In the genomic region with DNA sequence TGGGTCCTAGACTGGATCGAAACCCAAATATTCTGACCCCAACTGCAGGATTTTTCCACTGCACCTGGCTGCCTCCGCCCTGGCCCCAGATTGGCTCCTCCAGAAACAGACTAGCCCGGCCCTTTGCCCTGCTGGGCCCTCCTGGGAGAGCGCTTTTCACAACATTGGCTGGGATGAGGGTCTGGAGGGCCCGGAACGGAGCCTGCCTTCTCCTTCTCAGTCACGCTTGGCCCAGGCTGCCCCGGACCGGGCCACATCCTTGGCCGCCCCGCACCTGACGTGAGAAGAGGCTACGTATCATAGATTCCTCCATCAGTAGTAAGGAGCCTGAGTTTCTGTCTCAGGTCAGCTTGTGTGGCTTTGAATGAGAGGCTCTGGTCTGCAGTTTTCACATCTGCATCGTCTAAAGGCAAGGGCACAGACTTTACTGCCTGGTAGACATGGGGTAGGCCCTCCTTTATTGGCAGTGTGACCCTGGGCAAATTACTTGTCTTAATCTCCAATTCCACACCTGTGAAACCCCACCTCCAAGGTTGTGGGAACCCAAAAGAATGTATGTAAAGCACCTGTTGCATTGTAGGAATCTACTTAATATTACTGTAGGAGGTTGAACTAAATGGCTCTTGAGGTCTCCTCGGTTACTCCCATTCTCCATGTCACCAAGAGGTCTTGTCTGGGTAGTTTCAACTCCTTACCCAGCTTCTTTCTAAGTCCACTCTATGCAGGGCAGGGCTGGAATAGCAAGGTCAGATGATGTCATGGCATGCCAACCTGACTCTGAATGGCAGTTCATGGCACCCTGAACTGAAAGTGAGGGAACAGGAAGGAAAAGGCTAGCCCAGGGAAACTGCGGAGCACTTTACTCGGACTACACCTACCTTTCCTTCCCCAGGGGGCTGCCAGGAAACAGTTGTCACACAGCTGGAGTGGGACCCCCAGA, we compare ENCODE assay signal across 8 cellular contexts. TPM values are rescaled to one million over a fixed set of nuclear protein-coding genes. Genes with fewer than 3 reads are reported as not detected.
A peak's percentile ranks its signal among the peaks of the same experiment; 100 is the strongest.
DNase-seq lines count a peak whose midpoint lies in the region; ATAC-seq and TF ChIP-seq lines count a peak whose summit lies in the region.

No MANE protein-coding gene starts in this region.

- peak overlapping the region; percentile 88 for H3K4me2 ChIP-seq in OCI-LY1 (ENCODE audit: low read length)

- H4K20me1 ChIP-seq in OCI-LY1 (ENCODE audit: insufficient read depth, low read length) = no peaks in the 10 kb centered on the region

- no peaks in the 10 kb centered on the region for H3K9me3 Mint-ChIP-seq in mesothelial cell of epicardium

- H3K27ac ChIP-seq in C4-2B = peak overlapping the region; percentile 73
- H3K27ac ChIP-seq in OCI-LY1 (ENCODE audit: low read depth, low read length, poor library complexity, severe bottlenecking) = peak overlapping the region; percentile 72
- peak overlapping the region; percentile 86 for H3K27ac ChIP-seq in duodenal mucosa (ENCODE audit: low read depth, low read length)

- H3K27me3 Mint-ChIP-seq in mesothelial cell of epicardium (ENCODE audit: low read depth) = no peaks in the 10 kb centered on the region

- TF ChIP-seq CTCF in C4-2B (conservative IDR thresholded peaks at IDR 0.05) = no peak
- no peak for TF ChIP-seq CTCF in OCI-LY1 (IDR thresholded peaks at IDR 0.05; ENCODE audit: low read length)
- TF ChIP-seq CTCF in mesothelial cell of epicardium (IDR thresholded peaks at IDR 0.05; ENCODE audit: unreplicated experiment) = no peak
- no peak for TF ChIP-seq CTCF in GM10248 (IDR thresholded peaks at IDR 0.05; ENCODE audit: control extremely low read depth, extremely low read depth, low read depth, missing control alignments)

- ATAC-seq in GM21619 (IDR thresholded peaks at IDR 0.05; ENCODE audit: unreplicated experiment) = peak; percentile 11
- ATAC-seq in GM21447 (IDR thresholded peaks at IDR 0.05; ENCODE audit: unreplicated experiment) = no peak

- H3K36me3 ChIP-seq in OCI-LY1 (ENCODE audit: insufficient read depth, low read length) = peaks cover 12% of the 10 kb centered on the region
- peaks cover 10 to 11% of the 10 kb centered on the region in 2 donors for H3K36me3 ChIP-seq in duodenal mucosa (ENCODE audit: control insufficient read depth in 1 of 2, insufficient read depth in 2 of 2, low read length in 2 of 2)

- H3K4me1 ChIP-seq in OCI-LY1 (ENCODE audit: insufficient read depth, low read length, severe bottlenecking) = peaks cover 43% of the 10 kb centered on the region
- H3K4me1 ChIP-seq in duodenal mucosa (ENCODE audit: control insufficient read depth in 1 of 2, insufficient read depth in 2 of 2, low read length in 2 of 2) = peaks cover 44% of the 10 kb centered on the region in 2 donors

- peak overlapping the region; percentile 76 for H3K9ac ChIP-seq in OCI-LY1 (ENCODE audit: low read length)
- peak overlapping the region; percentile 81 to 95 for H3K9ac ChIP-seq in duodenal mucosa (ENCODE audit: low read depth in 1 of 2, low read length in 2 of 2)

- POLR2A ChIA-PET in GM10248 (lab: Yijun Ruan, JAX) = no interaction called here

- peaks cover 43% of the 10 kb centered on the region for H3K4me1 Mint-ChIP-seq in mesothelial cell of epicardium

- H2AFZ ChIP-seq in OCI-LY1 (ENCODE audit: low read length) = peak overlapping the region; percentile 72

- peak overlapping the region; percentile 82 for H3K4me3 Mint-ChIP-seq in mesothelial cell of epicardium

- CTCF ChIA-PET in GM10248 (lab: Yijun Ruan, JAX) = interaction anchor here (0.8 to 2.4 kb wide), 6 partner anchors 10 to 146 kb away, joined by 3 to 8 read pairs (median 3); no protein-coding TSS in a partner anchor

- H3K27ac Mint-ChIP-seq in mesothelial cell of epicardium = peak overlapping the region; percentile 96

- H3F3A ChIP-seq in OCI-LY1 (ENCODE audit: insufficient read depth, low read length) = no peaks in the 10 kb centered on the region

- H3K4me3 ChIP-seq in OCI-LY1 (ENCODE audit: low read depth, low read length, poor library complexity, severe bottlenecking) (peak overlapping the region; percentile 78), duodenal mucosa (ENCODE audit: low read depth in 1 of 2, low read length in 2 of 2) (peak overlapping the region; percentile 77 to 84)

- H3K36me3 Mint-ChIP-seq in mesothelial cell of epicardium = peaks cover 5% of the 10 kb centered on the region

- H3K9me2 ChIP-seq in OCI-LY1 (ENCODE audit: low read depth, low read length) = no peaks in the 10 kb centered on the region

- DNase-seq in mesothelial cell of epicardium (ENCODE audit: low spot score in 2 of 2, unreplicated experiment in 2 of 2) = peak in 1 of 2 experiments; percentile 44
- no peak for DNase-seq in DMS 273 (lab: John Stamatoyannopoulos, UW; ENCODE audit: unreplicated experiment)
- no peak for DNase-seq in GM10248 (ENCODE audit: extremely low spot score)

- H3K9me3 ChIP-seq in OCI-LY1 (ENCODE audit: low read length) (no peaks in the 10 kb centered on the region), duodenal mucosa (ENCODE audit: control insufficient read depth in 1 of 2, low read length in 2 of 2) (no peaks in the 10 kb centered on the region)

- H3K27me3 ChIP-seq in OCI-LY1 (ENCODE audit: insufficient read depth, low read length) (no peaks in the 10 kb centered on the region), duodenal mucosa (ENCODE audit: control insufficient read depth in 1 of 2, insufficient read depth in 2 of 2, low read length in 2 of 2) (no peaks in the 10 kb centered on the region)

- peaks cover 24% of the 10 kb centered on the region for H3K79me2 ChIP-seq in OCI-LY1 (ENCODE audit: insufficient read depth, low read length)

RNA-seq across cellular contexts. Expression of gene LRRC3C, which starts 0.7 kb away (rescaled TPM):
- total RNA-seq in mesothelial cell of epicardium = not detected in 3 replicates

RNA-seq across cellular contexts. Expression of gene ORMDL3, which starts 0.8 kb away (rescaled TPM):
- 67.1 to 78.3 TPM (median 69.4 TPM) in 3 replicates for total RNA-seq in mesothelial cell of epicardium

RNA-seq across cellular contexts. Expression of gene GSDMB, which starts 9.8 kb away (rescaled TPM):
- 26.8 to 31.7 TPM (median 28.1 TPM) in 3 replicates for total RNA-seq in mesothelial cell of epicardium

RNA-seq across cellular contexts. Expression of gene GSDMA, which starts 34.6 kb away (rescaled TPM):
- total RNA-seq in mesothelial cell of epicardium = not detected in 3 replicates

RNA-seq across cellular contexts. Expression of gene PSMD3, which starts 52.4 kb away (rescaled TPM):
- total RNA-seq in mesothelial cell of epicardium = 107 to 111 TPM (median 110 TPM) in 3 replicates
